ENCODE assay signal across 3 cellular contexts in genomic region chr15:45427085-45427484, GRCh38.
TF ChIP-seq lines count a peak whose summit lies in the region.

No MANE protein-coding gene starts in this region.

TF ChIP-seq in HepG2, 621 proteins besides CTCF, POLR2A, EP300 and RAD21:
- TF ChIP-seq FOXK1 (CRISPR knock-in tag; IDR thresholded peaks at IDR 0.05; ENCODE audit: borderline replicate concordance, low read depth) (no peak), CEBPB (IDR thresholded peaks at IDR 0.05; ENCODE audit: borderline replicate concordance, low read depth, low read length) (peak; percentile 67)

TF ChIP-seq in Ishikawa, 13 proteins besides CTCF, POLR2A, EP300 and RAD21:
- no peak for TF ChIP-seq NFIC (IDR thresholded peaks at IDR 0.05)
- TF ChIP-seq CEBPB (IDR thresholded peaks at IDR 0.05) = peak; percentile 53
- no peak for TF ChIP-seq ZBTB7A (IDR thresholded peaks at IDR 0.05; ENCODE audit: low read depth)
- no peak for TF ChIP-seq USF1 (IDR thresholded peaks at IDR 0.05)

TF ChIP-seq in H1, 55 proteins besides CTCF, POLR2A, EP300 and RAD21:
- no peak for TF ChIP-seq KDM5A (IDR thresholded peaks at IDR 0.05; ENCODE audit: low read length)
- TF ChIP-seq RNF2 (IDR thresholded peaks at IDR 0.05; ENCODE audit: borderline replicate concordance, low read depth, low read length, missing control alignments, poor library complexity, severe bottlenecking) = no peak
- no peak for TF ChIP-seq YY1 (IDR thresholded peaks at IDR 0.05; ENCODE audit: low read depth, low read length)
- TF ChIP-seq JUN (IDR thresholded peaks at IDR 0.05; ENCODE audit: low read depth, low read length) = no peak
- TF ChIP-seq CEBPB (IDR thresholded peaks at IDR 0.05; ENCODE audit: low read depth, low read length) = peak; percentile 83
- TF ChIP-seq GTF2F1 (IDR thresholded peaks at IDR 0.05; ENCODE audit: borderline replicate concordance, low read depth, low read length) = no peak
- TF ChIP-seq JUND (IDR thresholded peaks at IDR 0.05; ENCODE audit: low read length) = no peak
- TF ChIP-seq SIN3A (conservative IDR thresholded peaks at IDR 0.05 in 1 of 2, IDR thresholded peaks at IDR 0.05 in 1 of 2; ENCODE audit: low read depth in 1 of 2, low read length in 2 of 2) = no peak
- no peak for TF ChIP-seq MAX (IDR thresholded peaks at IDR 0.05)
